Comparison of ENCODE assay signal across 1 cellular context in the genomic region with DNA sequence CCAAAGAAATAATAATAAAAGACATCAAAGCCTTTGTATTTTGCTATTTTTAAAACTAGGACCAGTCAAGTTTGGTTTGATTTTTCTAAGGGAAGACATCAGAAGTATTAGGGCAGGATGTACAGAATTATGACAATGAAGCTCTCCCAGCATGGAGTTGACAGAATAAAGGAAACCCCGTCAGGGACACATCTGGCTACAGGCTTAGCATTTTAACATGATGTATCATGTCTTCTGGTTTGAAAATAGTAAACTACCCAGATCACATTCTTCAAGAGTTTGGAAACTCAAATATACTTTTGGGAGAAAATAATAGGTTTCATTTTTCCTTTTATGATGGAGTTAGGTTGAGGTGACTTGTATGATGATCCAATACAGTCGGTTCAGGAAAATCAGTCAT.
TF ChIP-seq lines count a peak whose summit lies in the region.

No MANE protein-coding gene starts in this region.

TF ChIP-seq in IMR-90, 13 proteins besides CTCF, POLR2A, EP300 and RAD21:
- no peak for TF ChIP-seq CHD1 (IDR thresholded peaks at IDR 0.05; ENCODE audit: low read depth, low read length)
- TF ChIP-seq RCOR1 (IDR thresholded peaks at IDR 0.05; ENCODE audit: insufficient replicate concordance, low read length): no peak
- no peak for TF ChIP-seq RFX5 (IDR thresholded peaks at IDR 0.05; ENCODE audit: low read depth, low read length)
- no peak for TF ChIP-seq BHLHE40 (IDR thresholded peaks at IDR 0.05; ENCODE audit: low read depth, low read length)
- TF ChIP-seq, protein P1, sequence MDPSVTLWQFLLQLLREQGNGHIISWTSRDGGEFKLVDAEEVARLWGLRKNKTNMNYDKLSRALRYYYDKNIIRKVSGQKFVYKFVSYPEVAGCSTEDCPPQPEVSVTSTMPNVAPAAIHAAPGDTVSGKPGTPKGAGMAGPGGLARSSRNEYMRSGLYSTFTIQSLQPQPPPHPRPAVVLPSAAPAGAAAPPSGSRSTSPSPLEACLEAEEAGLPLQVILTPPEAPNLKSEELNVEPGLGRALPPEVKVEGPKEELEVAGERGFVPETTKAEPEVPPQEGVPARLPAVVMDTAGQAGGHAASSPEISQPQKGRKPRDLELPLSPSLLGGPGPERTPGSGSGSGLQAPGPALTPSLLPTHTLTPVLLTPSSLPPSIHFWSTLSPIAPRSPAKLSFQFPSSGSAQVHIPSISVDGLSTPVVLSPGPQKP (IDR thresholded peaks at IDR 0.05; ENCODE audit: borderline replicate concordance, low read depth, low read length): no peak
- TF ChIP-seq MAZ (IDR thresholded peaks at IDR 0.05; ENCODE audit: borderline replicate concordance, low read depth, low read length): no peak
- TF ChIP-seq, protein P2, sequence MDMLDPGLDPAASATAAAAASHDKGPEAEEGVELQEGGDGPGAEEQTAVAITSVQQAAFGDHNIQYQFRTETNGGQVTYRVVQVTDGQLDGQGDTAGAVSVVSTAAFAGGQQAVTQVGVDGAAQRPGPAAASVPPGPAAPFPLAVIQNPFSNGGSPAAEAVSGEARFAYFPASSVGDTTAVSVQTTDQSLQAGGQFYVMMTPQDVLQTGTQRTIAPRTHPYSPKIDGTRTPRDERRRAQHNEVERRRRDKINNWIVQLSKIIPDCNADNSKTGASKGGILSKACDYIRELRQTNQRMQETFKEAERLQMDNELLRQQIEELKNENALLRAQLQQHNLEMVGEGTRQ (IDR thresholded peaks at IDR 0.05; ENCODE audit: low read depth, low read length): no peak
- no peak for TF ChIP-seq CEBPB (IDR thresholded peaks at IDR 0.05; ENCODE audit: low read depth, low read length)
- no peak for TF ChIP-seq MAFK (IDR thresholded peaks at IDR 0.05; ENCODE audit: low read depth, low read length)
- TF ChIP-seq FOS (IDR thresholded peaks at IDR 0.05; ENCODE audit: low read depth, low read length): no peak
- TF ChIP-seq SMC3 (IDR thresholded peaks at IDR 0.05; ENCODE audit: low read depth, low read length): no peak
- TF ChIP-seq MXI1 (IDR thresholded peaks at IDR 0.05; ENCODE audit: borderline replicate concordance, low read depth, low read length): no peak
